9 cellular contexts compared by ENCODE assay signal in genomic region chr5:147508711-147509040, GRCh38. TPM values are rescaled to one million over a fixed set of nuclear protein-coding genes. Genes with fewer than 3 reads are reported as not detected.
DNase-seq lines count a peak whose midpoint lies in the region; ATAC-seq, FAIRE-seq and TF ChIP-seq lines count a peak whose summit lies in the region.
"Had no signal": no experiment of that assay in that cellular context is flagged by ENCODE, and none has a peak within 500 bp of the region (broad histone marks: within the 10 kb centered on the region; RNA-seq: fewer than 3 reads in every experiment).

No MANE protein-coding gene starts in this region.

- no peak for ATAC-seq in HG03457 (IDR thresholded peaks at IDR 0.05; ENCODE audit: unreplicated experiment)

- H3K27ac ChIP-seq in SJCRH30 (no peak overlapping the region), ovary (peak overlapping the region; percentile 85 to 89), small intestine (ENCODE audit: low read depth in 1 of 2, low read length in 1 of 2) (peak overlapping the region in 1 of 2 donors; percentile 91)

- TF ChIP-seq EP300 in ovary (IDR thresholded peaks at IDR 0.05), result no peak

- 2 to 10% (median 4%) methylated on average over 7 of the region's 7 CpGs for WGBS in ovary, 3 donors
- 30 to 44% (median 37%) methylated on average over 7 of the region's 7 CpGs for WGBS in small intestine, 3 donors

- FAIRE-seq in small intestine (lab: Jason Lieb, UNC), result no peak
- FAIRE-seq: colon had no signal

- H3K4me3 ChIP-seq in AG10803 (ENCODE audit: low read length), result peak overlapping the region; percentile 97
- peak overlapping the region; percentile 73 for H3K4me3 ChIP-seq in SJCRH30
- peak overlapping the region; percentile 53 for H3K4me3 ChIP-seq in ovary
- no peak overlapping the region for H3K4me3 ChIP-seq in small intestine (ENCODE audit: low read depth in 1 of 2, low read length in 2 of 2)

- TF ChIP-seq POLR2A in ovary (IDR thresholded peaks at IDR 0.05), result no peak

- H3K27me3 ChIP-seq in SJCRH30 (no peaks in the 10 kb centered on the region), ovary (no peaks in the 10 kb centered on the region), small intestine (ENCODE audit: control insufficient read depth in 2 of 2, insufficient read depth in 2 of 2, low read length in 2 of 2) (peaks cover 3 to 4% of the 10 kb centered on the region in 2 donors)

- TF ChIP-seq CTCF in AG10803 (conservative IDR thresholded peaks at IDR 0.05; ENCODE audit: low read length), result no peak
- TF ChIP-seq CTCF in ovary (IDR thresholded peaks at IDR 0.05), result no peak

- 0 out of 2 replicates have a peak, but pooled peaks cover 4% of the 10 kb centered on the region for H3K4me1 ChIP-seq in SJCRH30
- peaks cover 3% of the 10 kb centered on the region for H3K4me1 ChIP-seq in ovary (ENCODE audit: insufficient read depth)
- H3K4me1 ChIP-seq in small intestine (ENCODE audit: control insufficient read depth in 2 of 2, insufficient read depth in 1 of 2, low read depth in 1 of 2, low read length in 1 of 2), result no peaks in the 10 kb centered on the region

- H3K36me3 ChIP-seq in SJCRH30 (no peaks in the 10 kb centered on the region), ovary (no peaks in the 10 kb centered on the region), small intestine (ENCODE audit: control insufficient read depth in 2 of 2, insufficient read depth in 2 of 2, low read length in 2 of 2) (no peaks in the 10 kb centered on the region)

- peak; percentile 16 for DNase-seq in AG10803 (ENCODE audit: low read depth)
- DNase-seq in SJCRH30, result no peak
- peak; percentile 53 for DNase-seq in fibroblast of peridontal ligament (ENCODE audit: extremely low read depth)
- no peak for DNase-seq in ovary
- DNase-seq in small intestine, result no peak
- DNase-seq in activated naive CD4-positive, alpha-beta T cell treated with Interleukin-2 at 50 U/mL for 16 hours, result no peak
- no peak for DNase-seq in NCI-H2081 treated with DMSO at 0.1 percent for 48 hours (lab: John Stamatoyannopoulos, UW)

- intact Hi-C loops in ovary (cut with DNase I), result loop anchor here in 3 of 4 donors (2.0 to 10.0 kb wide), 3 partner anchors 54 to 56 kb away; no protein-coding TSS in a partner anchor

- H3K9me3 ChIP-seq in SJCRH30 (replicated peaks) (no peaks in the 10 kb centered on the region), ovary (no peaks in the 10 kb centered on the region), small intestine (ENCODE audit: control insufficient read depth, low read depth) (no peaks in the 10 kb centered on the region)

RNA-seq across cellular contexts. Expression of gene DPYSL3, which starts 1.2 kb away (rescaled TPM):
- total RNA-seq in SJCRH30 (2014; rRNA removed; shearing (Covaris generic)), result 42.2 and 42.7 TPM in 2 replicates
- 100 to 1,000 TPM in 5 of 7 donors, 10 to 100 TPM in 2; 77.9 to 219 (median 155) TPM for total RNA-seq in ovary
- polyA plus RNA-seq in ovary (100 to 1,000 TPM; 159 to 606 TPM), small intestine (10 to 100 TPM in 2 of 3 donors, 1 to 10 TPM in 1; 2.2 to 32.0 (median 11.6) TPM)

Comparison
In these comparisons a context has a peak if more than half of its experiments do, and no peak if none do; other contexts are left out.
1. DNase-seq: peak in AG10803 (single experiment) and fibroblast of peridontal ligament (single experiment); none in SJCRH30 (0 of 2), ovary (0 of 5), small intestine (single experiment), activated naive CD4-positive, alpha-beta T cell treated with Interleukin-2 at 50 U/mL for 16 hours (single experiment) and NCI-H2081 treated with DMSO at 0.1 percent for 48 hours (single experiment).
2. H3K4me3 ChIP-seq: peak in AG10803 (single experiment), SJCRH30 (single experiment) and ovary (single experiment); none in small intestine (0 of 2).